8 cellular contexts compared by ENCODE assay signal in genomic region chr5:150759334-150759583, GRCh38. TPM values are rescaled to one million over a fixed set of nuclear protein-coding genes. Genes with fewer than 3 reads are reported as not detected.
DNase-seq lines count a peak whose midpoint lies in the region; TF ChIP-seq lines count a peak whose summit lies in the region.

No MANE protein-coding gene starts in this region.

- H3K14ac ChIP-seq in H9 (ENCODE audit: insufficient read depth, low read length): no peak overlapping the region

- H3K4me1 ChIP-seq in H9 (ENCODE audit: insufficient read depth, low read length): no peaks in the 10 kb centered on the region
- peaks cover 4 to 26% of the 10 kb centered on the region in 2 donors for H3K4me1 ChIP-seq in ascending aorta
- no peaks in the 10 kb centered on the region for H3K4me1 ChIP-seq in iPS-20b (ENCODE audit: insufficient read depth, low read length)

- H3K27ac ChIP-seq in H9 (ENCODE audit: insufficient read length, low read depth, low read length): no peak overlapping the region
- H3K27ac ChIP-seq in ascending aorta: peak overlapping the region; percentile 93 to 95
- peak overlapping the region; percentile 41 for H3K27ac ChIP-seq in iPS-20b (ENCODE audit: low read length)
- H3K27ac ChIP-seq in substantia nigra (ENCODE audit: low read depth, low read length, poor library complexity, severe bottlenecking): peak overlapping the region; percentile 99

- H3K4me3 Mint-ChIP-seq in H9: no peak overlapping the region

- TF ChIP-seq CTCF in H9 (conservative IDR thresholded peaks at IDR 0.05): no peak
- TF ChIP-seq CTCF in ascending aorta (IDR thresholded peaks at IDR 0.05): no peak
- no peak for TF ChIP-seq CTCF in GM13976 (IDR thresholded peaks at IDR 0.05; ENCODE audit: borderline replicate concordance, control extremely low read depth, extremely low read depth, insufficient read depth, missing control alignments)

- peak overlapping the region; percentile 9 for H3K9ac ChIP-seq in H9 (ENCODE audit: extremely low read depth, insufficient read length, low read length)
- H3K9ac ChIP-seq in iPS-20b (ENCODE audit: low read depth, low read length): peak overlapping the region; percentile 88; the same call in 1 of the 2 replicates

- no peak overlapping the region for H3K56ac ChIP-seq in H9 (ENCODE audit: insufficient read length, low read depth, low read length)

- in situ Hi-C loops in GM13976 (cut with MboI; ENCODE audit: low sequenced_read_pairs, unreplicated experiment) (no loop called here), KBM-7 (cut with MboI; ENCODE audit: low pct_unique_long_range_greater_than_20kb, low sequenced_read_pairs) (no loop called here)

- peaks cover 4% of the 10 kb centered on the region for H3K23me2 ChIP-seq in H9 (ENCODE audit: insufficient read length, low read depth, low read length, poor library complexity, severe bottlenecking)

- H2BK120ac ChIP-seq in H9 (ENCODE audit: low read depth, low read length, poor library complexity, severe bottlenecking): no peak overlapping the region

- no peak overlapping the region for H2AFZ ChIP-seq in H9 (ENCODE audit: low read length)

- no peak overlapping the region for H4K8ac ChIP-seq in H9 (replicated peaks; ENCODE audit: insufficient read length, low read depth, low read length)

- no peak overlapping the region for H3K23ac ChIP-seq in H9 (ENCODE audit: insufficient read length, low read depth, low read length)

- H2AK5ac ChIP-seq in H9 (ENCODE audit: insufficient read length, low read length): no peak overlapping the region

- no peak overlapping the region for H4K91ac ChIP-seq in H9 (ENCODE audit: insufficient read length, low read depth, low read length)

- peaks cover 2% of the 10 kb centered on the region; the same call in 1 of the 2 replicates for H3K79me2 ChIP-seq in H9 (ENCODE audit: insufficient read depth, low read length)

- H2BK12ac ChIP-seq in H9 (ENCODE audit: insufficient read length, low read depth, low read length): no peak overlapping the region

- no peak overlapping the region for H3T11ph ChIP-seq in H9 (ENCODE audit: low read length)

- H3K4me3 ChIP-seq in ascending aorta (peak overlapping the region; percentile 73 to 74), iPS-20b (ENCODE audit: low read length) (peak overlapping the region; percentile 90; the same call in 1 of the 2 replicates)

- no peaks in the 10 kb centered on the region for H4K20me1 ChIP-seq in H9 (ENCODE audit: control insufficient read depth, insufficient read depth, insufficient read length)

- H3K27me3 ChIP-seq in H9 (ENCODE audit: insufficient read depth, low read length) (no peaks in the 10 kb centered on the region), ascending aorta (no peaks in the 10 kb centered on the region), iPS-20b (ENCODE audit: insufficient read depth, low read length) (peaks cover 12% of the 10 kb centered on the region; the same call in 1 of the 2 replicates)

- H3K4me2 ChIP-seq in H9 (ENCODE audit: insufficient read depth, insufficient read length, low read length): peak overlapping the region; percentile 31

- H3K27ac Mint-ChIP-seq in H9: no peak overlapping the region; a peak in 1 of 7 replicates

- peaks cover 7 to 17% of the 10 kb centered on the region in 2 experiments for H3K4me1 Mint-ChIP-seq in H9

- H2BK15ac ChIP-seq in H9 (ENCODE audit: low read depth, low read length): no peak overlapping the region

- WGBS in H9 (ENCODE audit: extremely low coverage, insufficient read length, low lambda C conversion rate): no CpG with 5 or more reads among the region's 4 CpGs

- DNase-seq in H9 (no peak), ascending aorta (ENCODE audit: low spot score in 2 of 2) (no peak), substantia nigra (lab: John Stamatoyannopoulos, UW) (no peak), COR-L47 (lab: John Stamatoyannopoulos, UW) (no peak), GM13976 (ENCODE audit: low spot score) (no peak), KBM-7 (no peak)
- no peak for DNase-seq in stimulated activated CD4-positive, alpha-beta T cell treated with anti-CD3 and anti-CD28 coated beads, Interleukin-4, amount 100 ng/mL, for 4 hours

- intact Hi-C loops in ascending aorta (cut with DNase I): loop anchor here (1.0 kb wide), 2 partner anchors 19 to 42 kb away; partner anchors contain the start of gene SMIM3

- H3K9me3 ChIP-seq in H9 (ENCODE audit: control insufficient read depth, low read depth, low read length) (no peaks in the 10 kb centered on the region), ascending aorta (no peaks in the 10 kb centered on the region), iPS-20b (ENCODE audit: insufficient read depth, low read depth, low read length) (no peaks in the 10 kb centered on the region)

- H3K79me1 ChIP-seq in H9 (ENCODE audit: insufficient read depth, low read depth, low read length, poor library complexity, severe bottlenecking): peaks cover 3% of the 10 kb centered on the region

- H3K18ac ChIP-seq in H9 (ENCODE audit: insufficient read length, low read depth, low read length): peak overlapping the region; percentile 16

- no peak overlapping the region for H2BK20ac ChIP-seq in H9 (ENCODE audit: low read depth, low read length, poor library complexity, severe bottlenecking)

- H3K4ac ChIP-seq in H9 (ENCODE audit: low read depth, low read length): no peak overlapping the region

- H2BK5ac ChIP-seq in H9 (ENCODE audit: insufficient read length, low read length): no peak overlapping the region

- H3K27me3 Mint-ChIP-seq in H9 (ENCODE audit: low read depth): peaks cover 11% of the 10 kb centered on the region

- peaks cover 21 to 38% (median 23%) of the 10 kb centered on the region in 3 experiments for H3K36me3 Mint-ChIP-seq in H9 (ENCODE audit: insufficient read depth in 1 of 3, low read depth in 3 of 3)

- H3K36me3 ChIP-seq in ascending aorta (peaks cover 12 to 19% of the 10 kb centered on the region in 2 donors), iPS-20b (ENCODE audit: insufficient read depth, low read depth, low read length) (peaks cover 20% of the 10 kb centered on the region)

- H4K5ac ChIP-seq in H9 (ENCODE audit: insufficient read length, low read depth, low read length): no peak overlapping the region

- peaks cover 10 to 12% of the 10 kb centered on the region in 2 experiments; a peak in 3 of 5 replicates for H3K9me3 Mint-ChIP-seq in H9

RNA-seq across cellular contexts. Expression of gene DCTN4, which starts 0.4 kb away (rescaled TPM):
- total RNA-seq in H9 (2021) (45.1 and 48.5 TPM in 2 replicates), ascending aorta (28.1 TPM)

RNA-seq across cellular contexts. Expression of gene SMIM3, which starts 19.3 kb away (rescaled TPM):
- 42.0 and 42.5 TPM in 2 replicates for total RNA-seq in H9 (2021)
- total RNA-seq in ascending aorta: 52.4 TPM

RNA-seq across cellular contexts. Expression of gene RBM22, which starts 58.4 kb away (rescaled TPM):
- 44.9 and 47.0 TPM in 2 replicates for total RNA-seq in H9 (2021)
- 45.3 TPM for total RNA-seq in ascending aorta
